ENCODE assay signal across 18 cellular contexts in the genomic region with DNA sequence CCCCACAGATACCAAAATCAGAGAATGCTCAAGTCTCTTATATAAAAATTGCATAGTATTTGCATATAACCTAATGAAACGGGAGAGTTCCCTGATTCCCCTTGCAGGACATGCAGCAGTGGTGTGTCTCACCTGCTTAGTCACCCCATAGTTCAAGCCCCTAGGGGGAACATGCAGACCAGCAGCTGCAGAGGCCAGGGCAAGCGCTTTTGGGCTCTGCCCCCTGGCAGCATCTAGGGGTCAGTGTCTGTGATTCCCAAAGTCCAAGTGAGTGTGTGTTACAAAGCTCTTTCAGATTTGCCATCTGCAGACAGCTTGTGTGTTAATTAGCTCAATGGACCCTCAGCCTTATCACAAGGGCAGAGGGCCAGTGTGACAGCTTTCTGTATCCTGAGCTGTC.
A peak's percentile ranks its signal among the peaks of the same experiment; 100 is the strongest.
DNase-seq lines count a peak whose midpoint lies in the region; ATAC-seq and TF ChIP-seq lines count a peak whose summit lies in the region.
"Had no signal": no experiment of that assay in that cellular context is flagged by ENCODE, and none has a peak within 500 bp of the region (broad histone marks: within the 10 kb centered on the region; RNA-seq: fewer than 3 reads in every experiment).

No MANE protein-coding gene starts in this region.

- H3K36me3 ChIP-seq in WERI-Rb-1: no peaks in the 10 kb centered on the region
- H3K36me3 ChIP-seq: Peyer's patch had no signal

- no peaks in the 10 kb centered on the region for H3K27me3 ChIP-seq in WERI-Rb-1 (ENCODE audit: insufficient read depth, low read depth, severe bottlenecking)
- H3K27me3 ChIP-seq: Peyer's patch had no signal

- H3K4me3 ChIP-seq in WERI-Rb-1 (ENCODE audit: low read depth, low read length) (no peak overlapping the region), foreskin fibroblast (ENCODE audit: low read depth in 1 of 2, low read length in 2 of 2) (no peak overlapping the region)
- H3K4me3 ChIP-seq: K562, Peyer's patch had no signal

- TF ChIP-seq CTCF in WERI-Rb-1 (IDR thresholded peaks at IDR 0.05; ENCODE audit: low read depth, low read length) (peak; percentile 13; the same call in 1 of the 2 replicates), foreskin fibroblast (IDR thresholded peaks at IDR 0.05; ENCODE audit: low read depth, low read length) (no peak)

- H3K4me1 Mint-ChIP-seq in memory B cell: peaks cover 22% of the 10 kb centered on the region
- peaks cover 13% of the 10 kb centered on the region for H3K4me1 Mint-ChIP-seq in stimulated activated effector memory CD8-positive, alpha-beta T cell treated with anti-CD3 and anti-CD28 coated beads, Interleukin-12 subunit alpha, Interleukin-12 subunit beta, amount 100 ng/mL, for 72 hours

- peak overlapping the region; percentile 75 for H3K27ac Mint-ChIP-seq in memory B cell
- H3K27ac Mint-ChIP-seq in stimulated activated effector memory CD8-positive, alpha-beta T cell treated with anti-CD3 and anti-CD28 coated beads, Interleukin-12 subunit alpha, Interleukin-12 subunit beta, amount 100 ng/mL, for 72 hours: no peak overlapping the region

- H3K27ac ChIP-seq in WERI-Rb-1: no peak overlapping the region
- H3K27ac ChIP-seq: 22Rv1, HL-60, Peyer's patch had no signal

- H3K27me3 Mint-ChIP-seq in memory B cell: no peaks in the 10 kb centered on the region

- peaks cover 46% of the 10 kb centered on the region for H3K36me3 Mint-ChIP-seq in memory B cell
- peaks cover 55% of the 10 kb centered on the region for H3K36me3 Mint-ChIP-seq in stimulated activated effector memory CD8-positive, alpha-beta T cell treated with anti-CD3 and anti-CD28 coated beads, Interleukin-12 subunit alpha, Interleukin-12 subunit beta, amount 100 ng/mL, for 72 hours

- H3K4me3 Mint-ChIP-seq in memory B cell: no peak overlapping the region
- no peak overlapping the region for H3K4me3 Mint-ChIP-seq in stimulated activated effector memory CD8-positive, alpha-beta T cell treated with anti-CD3 and anti-CD28 coated beads, Interleukin-12 subunit alpha, Interleukin-12 subunit beta, amount 100 ng/mL, for 72 hours

- no peaks in the 10 kb centered on the region for H3K9me3 Mint-ChIP-seq in memory B cell
- no peaks in the 10 kb centered on the region for H3K9me3 Mint-ChIP-seq in stimulated activated effector memory CD8-positive, alpha-beta T cell treated with anti-CD3 and anti-CD28 coated beads, Interleukin-12 subunit alpha, Interleukin-12 subunit beta, amount 100 ng/mL, for 72 hours

- DNase-seq in NCI-H82 (lab: John Stamatoyannopoulos, UW): peak; percentile 61
- DNase-seq in NCI-H82 treated with DMSO at 0.1 percent for 48 hours (lab: John Stamatoyannopoulos, UW; ENCODE audit: unreplicated experiment): no peak
- DNase-seq in WERI-Rb-1: peak; percentile 29
- no peak for DNase-seq in memory B cell (ENCODE audit: low spot score in 2 of 2)
- no peak for DNase-seq in stimulated activated effector memory CD8-positive, alpha-beta T cell treated with anti-CD3 and anti-CD28 coated beads, Interleukin-12 subunit alpha, Interleukin-12 subunit beta, amount 100 ng/mL, for 72 hours (ENCODE audit: low spot score in 2 of 2)
- DNase-seq in GOT3 (lab: John Stamatoyannopoulos, UW): no peak
- no peak for DNase-seq in effector CD8-positive, alpha-beta T cell (lab: John Stamatoyannopoulos, UW)
- DNase-seq in foreskin fibroblast: no peak
- DNase-seq: C1 segment of cervical spinal cord, DMS153, NCI-H1092, NCI-H345, NCI-H748 treated with DMSO at 0.1 percent for 48 hours, Peyer's patch, SHP77 treated with DMSO at 0.1 percent for 48 hours had no signal

- no peaks in the 10 kb centered on the region for H3K9me3 ChIP-seq in WERI-Rb-1 (ENCODE audit: severe bottlenecking)
- H3K9me3 ChIP-seq: Peyer's patch had no signal

- ATAC-seq in memory B cell (ENCODE audit: low read depth): no peak
- ATAC-seq in stimulated activated effector memory CD8-positive, alpha-beta T cell treated with anti-CD3 and anti-CD28 coated beads, Interleukin-12 subunit alpha, Interleukin-12 subunit beta, amount 100 ng/mL, for 72 hours: no peak
- ATAC-seq: K562 had no signal

Comparison
In these comparisons a context has a peak if more than half of its experiments do, and no peak if none do; other contexts are left out.
1. DNase-seq: peak in NCI-H82 (single experiment) and WERI-Rb-1 (single experiment); none in NCI-H82 treated with DMSO at 0.1 percent for 48 hours (single experiment), memory B cell (0 of 2), stimulated activated effector memory CD8-positive, alpha-beta T cell treated with anti-CD3 and anti-CD28 coated beads, Interleukin-12 subunit alpha, Interleukin-12 subunit beta, amount 100 ng/mL, for 72 hours (0 of 2), GOT3 (single experiment), effector CD8-positive, alpha-beta T cell (single experiment) and foreskin fibroblast (0 of 2).